ENCODE assay signal across 20 cellular contexts in the genomic region with DNA sequence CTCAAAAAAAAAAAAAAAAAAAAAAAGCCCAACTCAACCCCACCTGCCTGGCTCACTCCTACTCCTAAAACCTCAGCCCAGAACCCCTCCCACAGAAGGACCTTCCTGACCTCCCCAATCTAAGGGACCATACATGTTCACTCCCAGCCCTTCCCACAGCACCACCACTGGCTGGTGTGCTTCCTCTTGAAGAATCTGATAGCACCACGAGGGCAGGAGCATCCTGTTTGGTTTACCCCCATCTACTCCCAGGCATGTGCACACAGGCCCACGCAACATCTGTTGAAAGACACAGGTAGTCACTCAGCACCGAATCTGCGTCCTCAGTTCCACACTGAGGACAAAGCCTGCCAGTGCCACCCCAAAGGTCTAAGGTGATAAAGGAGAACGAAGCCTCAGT. TPM values are rescaled to one million over a fixed set of nuclear protein-coding genes. Genes with fewer than 3 reads are reported as not detected.
A peak's percentile ranks its signal among the peaks of the same experiment; 100 is the strongest.
DNase-seq lines count a peak whose midpoint lies in the region; ATAC-seq, FAIRE-seq and TF ChIP-seq lines count a peak whose summit lies in the region.
"Had no signal": no experiment of that assay in that cellular context is flagged by ENCODE, and none has a peak within 500 bp of the region (broad histone marks: within the 10 kb centered on the region; RNA-seq: fewer than 3 reads in every experiment).

No MANE protein-coding gene starts in this region.

- no peak for FAIRE-seq in bronchial epithelial cell (lab: Jason Lieb, UNC)

- no peaks in the 10 kb centered on the region for H3K9me3 Mint-ChIP-seq in neural crest cell
- H3K9me3 Mint-ChIP-seq: activated naive CD4-positive, alpha-beta T cell treated with anti-CD3 and anti-CD28 coated beads, Interleukin-2, amount 50 U/mL, for 24 hours; dendritic cell treated with granulocyte-macrophage colony-stimulating factor and Interleukin-4, amounts not matched to agents 40 ng/mL and 50 ng/mL, for 4 days; nephron progenitor cell had no signal

- H3K4me1 Mint-ChIP-seq in neural crest cell: peaks cover 26% of the 10 kb centered on the region
- H3K4me1 Mint-ChIP-seq: activated naive CD4-positive, alpha-beta T cell treated with anti-CD3 and anti-CD28 coated beads, Interleukin-2, amount 50 U/mL, for 24 hours; B cell had no signal

- no peaks in the 10 kb centered on the region for H3K36me3 Mint-ChIP-seq in neural crest cell (ENCODE audit: low read depth)
- H3K36me3 Mint-ChIP-seq: activated naive CD4-positive, alpha-beta T cell treated with anti-CD3 and anti-CD28 coated beads, Interleukin-2, amount 50 U/mL, for 24 hours had no signal

- peak overlapping the region; percentile 65 for H3K27ac Mint-ChIP-seq in neural crest cell (ENCODE audit: unreplicated experiment)
- H3K27ac Mint-ChIP-seq: activated naive CD4-positive, alpha-beta T cell treated with anti-CD3 and anti-CD28 coated beads, Interleukin-2, amount 50 U/mL, for 24 hours; B cell; dendritic cell treated with granulocyte-macrophage colony-stimulating factor and Interleukin-4, amounts not matched to agents 40 ng/mL and 50 ng/mL, for 4 days; nephron progenitor cell had no signal

- peaks cover 2% of the 10 kb centered on the region for H3K36me3 ChIP-seq in bronchial epithelial cell (ENCODE audit: control insufficient read depth, insufficient read depth, low read length)
- peaks cover 4% of the 10 kb centered on the region; the same call in 1 of the 2 replicates for H3K36me3 ChIP-seq in HAP-1 (replicated peaks)
- H3K36me3 ChIP-seq: transverse colon had no signal

- no peaks in the 10 kb centered on the region for H3K27me3 Mint-ChIP-seq in neural crest cell (ENCODE audit: low read depth)
- H3K27me3 Mint-ChIP-seq: dendritic cell treated with granulocyte-macrophage colony-stimulating factor and Interleukin-4, amounts not matched to agents 40 ng/mL and 50 ng/mL, for 4 days had no signal

- TF ChIP-seq CTCF in NB4 (IDR thresholded peaks at IDR 0.05; ENCODE audit: low read depth, low read length) (no peak), bronchial epithelial cell (IDR thresholded peaks at IDR 0.05; ENCODE audit: insufficient read depth, low read length, severe bottlenecking) (no peak), neural crest cell (conservative IDR thresholded peaks at IDR 0.05) (no peak)

- intact Hi-C loops in sciatic nerve (cut with DNase I): no loop called here

- TF ChIP-seq POLR2A in NB4 (IDR thresholded peaks at IDR 0.05; ENCODE audit: extremely low read depth, insufficient read length): no peak

- in situ Hi-C loops in HAP-1 (cut with MboI; ENCODE audit: low sequenced_read_pairs): no loop called here

- H3K27me3 ChIP-seq in bronchial epithelial cell (ENCODE audit: control insufficient read depth, insufficient read depth, low read length) (no peaks in the 10 kb centered on the region), HAP-1 (ENCODE audit: low read depth) (no peaks in the 10 kb centered on the region)
- H3K27me3 ChIP-seq: esophagus muscularis mucosa, transverse colon had no signal

- ATAC-seq in sciatic nerve: no peak
- ATAC-seq: HCT116; stimulated activated naive CD8-positive, alpha-beta T cell treated with anti-CD3 and anti-CD28 coated beads, Interleukin-15, Interleukin-2, amounts not matched to agents 100 U/mL and 50 U/mL, for 24 hours had no signal

- no peak overlapping the region for H3K4me3 Mint-ChIP-seq in neural crest cell
- H3K4me3 Mint-ChIP-seq: activated naive CD4-positive, alpha-beta T cell treated with anti-CD3 and anti-CD28 coated beads, Interleukin-2, amount 50 U/mL, for 24 hours; B cell; dendritic cell treated with granulocyte-macrophage colony-stimulating factor and Interleukin-4, amounts not matched to agents 40 ng/mL and 50 ng/mL, for 4 days; nephron progenitor cell had no signal

- DNase-seq in GDM1 (lab: John Stamatoyannopoulos, UW): peak; percentile 77
- peak; percentile 55 for DNase-seq in NB4 (ENCODE audit: low read depth)
- peak; percentile 81 for DNase-seq in bronchial epithelial cell (ENCODE audit: low read depth)
- no peak for DNase-seq in neural crest cell (ENCODE audit: low read depth, low spot score)
- DNase-seq in HAP-1 (ENCODE audit: low spot score in 2 of 2): no peak
- no peak for DNase-seq in pons (ENCODE audit: low spot score)
- no peak for DNase-seq in sciatic nerve (ENCODE audit: low spot score)
- DNase-seq: activated T-cell treated with anti-CD3 and anti-CD28 coated beads for 4 hours; DMS53; NCI-H1694 treated with DMSO at 0.1 percent for 48 hours; nephron progenitor cell; retina; Right ventricle myocardium superior; stimulated activated naive CD8-positive, alpha-beta T cell treated with anti-CD3 and anti-CD28 coated beads, Interleukin-15, Interleukin-2, amounts not matched to agents 100 U/mL and 50 U/mL, for 24 hours; transverse colon had no signal

- no peaks in the 10 kb centered on the region for H3K9me3 ChIP-seq in HAP-1
- H3K9me3 ChIP-seq: esophagus muscularis mucosa, transverse colon had no signal

- H3K4me3 ChIP-seq in NB4 (ENCODE audit: low read depth, low read length): no peak overlapping the region
- no peak overlapping the region for H3K4me3 ChIP-seq in bronchial epithelial cell (ENCODE audit: low read depth, low read length)
- H3K4me3 ChIP-seq in HAP-1: no peak overlapping the region
- H3K4me3 ChIP-seq: esophagus muscularis mucosa, transverse colon had no signal

- peaks cover 5% of the 10 kb centered on the region; the same call in 1 of the 2 replicates for H3K4me1 ChIP-seq in HAP-1

RNA-seq across cellular contexts. Expression of a gene that starts 8.2 kb away (rescaled TPM):
- total RNA-seq in bronchial epithelial cell (5.3 and 6.9 TPM in 2 replicates), neural crest cell (22.9 and 26.2 TPM in 2 replicates), sciatic nerve (59.1 TPM)

Comparison
In these comparisons a context has a peak if more than half of its experiments do, and no peak if none do; other contexts are left out.
1. DNase-seq: peak in GDM1 (single experiment), NB4 (single experiment) and bronchial epithelial cell (single experiment); none in neural crest cell (single experiment), HAP-1 (0 of 2), pons (single experiment) and sciatic nerve (single experiment).